1 cellular context compared by ENCODE assay signal in the genomic region with DNA sequence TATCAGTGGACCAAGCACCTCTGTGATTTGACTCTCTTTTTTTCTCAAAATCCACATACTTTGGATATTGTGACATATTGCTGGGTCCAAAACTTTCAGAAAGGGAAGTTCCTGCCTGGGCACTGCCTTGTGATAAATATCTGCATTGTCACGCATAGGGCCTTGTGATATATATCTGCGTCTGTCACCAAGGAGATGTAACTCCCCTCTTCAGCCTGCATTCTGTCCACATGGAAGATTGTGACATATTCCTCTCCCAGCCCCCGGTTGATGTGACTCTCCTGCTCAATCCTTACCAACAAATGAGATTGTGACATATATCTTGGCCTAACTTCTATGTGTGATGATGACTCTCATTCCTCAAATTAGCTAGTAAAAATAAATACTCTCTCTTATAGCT.
TF ChIP-seq lines count a peak whose summit lies in the region.

No MANE protein-coding gene starts in this region.

TF ChIP-seq in K562, 482 proteins besides CTCF, POLR2A, EP300 and RAD21 (continued from another document):
- TF ChIP-seq, protein P1, sequence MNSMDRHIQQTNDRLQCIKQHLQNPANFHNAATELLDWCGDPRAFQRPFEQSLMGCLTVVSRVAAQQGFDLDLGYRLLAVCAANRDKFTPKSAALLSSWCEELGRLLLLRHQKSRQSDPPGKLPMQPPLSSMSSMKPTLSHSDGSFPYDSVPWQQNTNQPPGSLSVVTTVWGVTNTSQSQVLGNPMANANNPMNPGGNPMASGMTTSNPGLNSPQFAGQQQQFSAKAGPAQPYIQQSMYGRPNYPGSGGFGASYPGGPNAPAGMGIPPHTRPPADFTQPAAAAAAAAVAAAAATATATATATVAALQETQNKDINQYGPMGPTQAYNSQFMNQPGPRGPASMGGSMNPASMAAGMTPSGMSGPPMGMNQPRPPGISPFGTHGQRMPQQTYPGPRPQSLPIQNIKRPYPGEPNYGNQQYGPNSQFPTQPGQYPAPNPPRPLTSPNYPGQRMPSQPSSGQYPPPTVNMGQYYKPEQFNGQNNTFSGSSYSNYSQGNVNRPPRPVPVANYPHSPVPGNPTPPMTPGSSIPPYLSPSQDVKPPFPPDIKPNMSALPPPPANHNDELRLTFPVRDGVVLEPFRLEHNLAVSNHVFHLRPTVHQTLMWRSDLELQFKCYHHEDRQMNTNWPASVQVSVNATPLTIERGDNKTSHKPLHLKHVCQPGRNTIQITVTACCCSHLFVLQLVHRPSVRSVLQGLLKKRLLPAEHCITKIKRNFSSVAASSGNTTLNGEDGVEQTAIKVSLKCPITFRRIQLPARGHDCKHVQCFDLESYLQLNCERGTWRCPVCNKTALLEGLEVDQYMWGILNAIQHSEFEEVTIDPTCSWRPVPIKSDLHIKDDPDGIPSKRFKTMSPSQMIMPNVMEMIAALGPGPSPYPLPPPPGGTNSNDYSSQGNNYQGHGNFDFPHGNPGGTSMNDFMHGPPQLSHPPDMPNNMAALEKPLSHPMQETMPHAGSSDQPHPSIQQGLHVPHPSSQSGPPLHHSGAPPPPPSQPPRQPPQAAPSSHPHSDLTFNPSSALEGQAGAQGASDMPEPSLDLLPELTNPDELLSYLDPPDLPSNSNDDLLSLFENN (IDR thresholded peaks at IDR 0.05; ENCODE audit: low read depth in 2 of 2, low read length in 2 of 2), result no peak
- no peak for TF ChIP-seq HDAC8 (tag; IDR thresholded peaks at IDR 0.05)
- 0 out of 2 replicates have a peak, but pooled peaks have one; percentile 6 for TF ChIP-seq MAFG (tag; conservative IDR thresholded peaks at IDR 0.05)
- no peak for TF ChIP-seq CC2D1A (IDR thresholded peaks at IDR 0.05)
- peak; percentile 59 for TF ChIP-seq NFE2 (IDR thresholded peaks at IDR 0.05; ENCODE audit: low read depth)
